In the genomic region with DNA sequence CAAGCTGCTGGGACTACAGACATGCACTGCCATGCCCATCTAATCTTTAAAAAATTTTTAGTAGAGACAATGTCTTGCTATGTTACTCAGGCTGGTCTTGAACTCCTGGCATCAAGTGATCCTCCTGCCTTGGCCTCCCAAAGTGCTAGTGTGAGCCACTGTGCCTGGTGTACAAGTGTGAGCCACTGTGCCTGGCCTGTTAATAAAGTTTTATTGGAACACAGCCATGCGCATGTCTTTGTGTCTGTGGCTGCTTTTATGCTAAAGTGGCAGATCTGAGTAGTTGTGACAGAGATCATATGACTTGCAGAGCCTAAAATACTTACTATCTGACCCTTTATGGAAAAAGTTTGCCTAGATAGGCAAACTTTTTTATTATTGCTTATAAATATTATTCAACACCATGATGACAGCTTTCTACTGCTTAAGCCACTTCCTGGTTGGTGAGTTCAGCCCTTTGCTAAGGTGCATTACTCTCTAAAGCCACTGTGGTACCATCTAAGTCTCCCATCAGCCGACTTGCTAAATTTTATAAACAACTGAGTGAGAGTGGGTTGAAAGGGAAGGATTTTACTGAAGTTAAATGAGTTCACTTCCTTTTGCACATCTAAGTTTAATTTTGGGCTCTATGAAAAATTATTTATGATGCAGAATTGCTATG, we compare ENCODE assay signal across 23 cellular contexts.
"Had no signal": no experiment of that assay in that cellular context is flagged by ENCODE, and none has a peak within 500 bp of the region (broad histone marks: within the 10 kb centered on the region; RNA-seq: fewer than 3 reads in every experiment).

No MANE protein-coding gene starts in this region.

- H3K4me3 ChIP-seq: MG63, SK-N-MC had no signal

- H3K36me3 Mint-ChIP-seq: activated naive CD4-positive, alpha-beta T cell treated with anti-CD3 and anti-CD28 coated beads, Interleukin-2, amount 50 U/mL, for 72 hours had no signal

- H3K9me3 Mint-ChIP-seq: activated naive CD4-positive, alpha-beta T cell treated with anti-CD3 and anti-CD28 coated beads, Interleukin-2, amount 50 U/mL, for 72 hours; activated T-cell treated with anti-CD3 and anti-CD28 coated beads, Interleukin-2, amount 50 U/mL, for 4 hours had no signal

- ATAC-seq: activated naive CD4-positive, alpha-beta T cell treated with anti-CD3 and anti-CD28 coated beads, Interleukin-2, amount 50 U/mL, for 72 hours; activated T-cell treated with anti-CD3 and anti-CD28 coated beads, Interleukin-2, amount 50 U/mL, for 4 hours; Right ventricle myocardium inferior had no signal

- H3K27ac ChIP-seq: SK-N-MC, WERI-Rb-1 had no signal

- H3K27ac Mint-ChIP-seq: activated naive CD4-positive, alpha-beta T cell treated with anti-CD3 and anti-CD28 coated beads, Interleukin-2, amount 50 U/mL, for 72 hours had no signal

- H3K36me3 ChIP-seq: MG63 had no signal

- H3K27me3 ChIP-seq: MG63 had no signal

- H3K4me3 Mint-ChIP-seq: activated T-cell treated with anti-CD3 and anti-CD28 coated beads, Interleukin-2, amount 50 U/mL, for 4 hours had no signal

- H3K9me3 ChIP-seq: MG63 had no signal

- FAIRE-seq: bronchial epithelial cell had no signal

- DNase-seq: activated CD4-positive, alpha-beta T cell treated with anti-CD3 and anti-CD28 coated beads for 48 hours; activated CD4-positive, alpha-beta T cell treated with anti-CD3 and anti-CD28 coated beads, Interleukin-2, amount 50 U/mL, for 4 hours; activated CD8-positive, alpha-beta memory T cell treated with anti-CD3 and anti-CD28 coated beads for 24 hours; activated effector memory CD4-positive, alpha-beta T cell treated with anti-CD3 and anti-CD28 coated beads, Interleukin-2, amount 50 U/mL, for 16 hours; activated naive CD4-positive, alpha-beta T cell treated with Interleukin-2 at 50 U/mL for 16 hours; activated T-cell treated with anti-CD3 and anti-CD28 coated beads, Interleukin-2, amount 50 U/mL, for 4 hours; aorta; central memory CD4-positive, alpha-beta T cell; KG1; MG63; NCI-H1105 treated with DMSO at 0.1 percent for 48 hours; NCI-H1436 treated with DMSO at 0.1 percent for 48 hours; NCI-H187; NCI-H2081; NCI-H446; NCI-H524; RPMI8226; T-helper 1 cell; WERI-Rb-1 had no signal
